ENCODE assay signal across 19 cellular contexts in the genomic region with DNA sequence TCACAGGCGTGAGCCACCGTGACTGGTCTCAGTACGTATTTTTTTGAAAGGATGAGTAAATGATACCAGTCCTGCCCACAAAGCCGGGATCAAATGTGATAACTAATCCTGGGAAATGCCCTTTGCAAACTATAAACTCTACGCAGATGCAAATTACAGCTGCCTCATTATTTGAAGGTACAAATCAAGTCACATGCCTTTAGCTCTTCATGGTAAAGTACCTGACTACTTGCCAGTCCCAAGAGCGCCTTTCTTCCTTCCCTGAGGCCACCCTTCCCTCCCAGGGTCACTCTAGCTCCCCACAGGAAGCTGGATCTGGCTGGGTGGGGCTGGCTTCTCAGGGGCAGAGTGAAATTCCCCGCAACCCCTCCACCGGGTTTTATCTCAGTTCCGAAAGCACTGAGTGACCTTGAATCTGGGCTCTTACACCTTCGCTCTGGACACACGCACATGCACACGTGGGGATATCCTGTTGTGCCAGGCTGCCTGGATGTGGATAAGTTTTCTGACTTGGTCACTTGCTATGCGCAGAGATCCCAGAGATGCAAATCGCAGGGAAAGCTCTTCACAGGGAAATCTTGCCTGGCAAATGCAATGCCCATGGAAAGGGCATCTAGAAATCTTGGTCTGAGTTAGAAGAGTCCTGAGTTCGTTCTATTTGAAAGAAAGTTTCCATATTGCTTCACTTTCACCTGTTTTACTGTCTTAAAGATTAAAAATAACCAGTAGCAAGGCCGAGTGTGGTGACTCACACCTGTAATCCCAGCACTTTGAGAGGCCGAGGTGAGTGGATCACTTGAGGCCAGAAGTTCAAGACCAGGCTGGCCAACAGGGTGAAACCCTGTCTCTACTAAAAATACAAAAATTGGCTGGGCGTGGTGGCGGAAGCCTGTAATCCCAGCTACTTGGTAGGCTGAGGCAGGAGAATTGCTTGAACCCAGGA. TPM values are rescaled to one million over a fixed set of nuclear protein-coding genes. Genes with fewer than 3 reads are reported as not detected.
DNase-seq lines count a peak whose midpoint lies in the region; ATAC-seq, FAIRE-seq and TF ChIP-seq lines count a peak whose summit lies in the region.
"Had no signal": no experiment of that assay in that cellular context is flagged by ENCODE, and none has a peak within 500 bp of the region (broad histone marks: within the 10 kb centered on the region; RNA-seq: fewer than 3 reads in every experiment).

No MANE protein-coding gene starts in this region.

- H3K27me3 Mint-ChIP-seq in activated CD4-positive, alpha-beta T cell treated with anti-CD3 and anti-CD28 coated beads, Interleukin-2, amount 10 ng/mL, durations not matched to agents 24 days and 14 days = peaks cover 11% of the 10 kb centered on the region

- intact Hi-C loops in lower lobe of right lung (cut with DNase I) = no loop called here
- intact Hi-C loops in activated CD4-positive, alpha-beta T cell treated with anti-CD3 and anti-CD28 coated beads, Interleukin-2, amount 10 ng/mL, durations not matched to agents 24 days and 14 days (cut with micrococcal nuclease) = no loop called here

- H3K4me3 ChIP-seq in lower lobe of right lung = no peak overlapping the region
- H3K4me3 ChIP-seq: colonic mucosa had no signal

- no peak overlapping the region for H3K27ac Mint-ChIP-seq in activated CD4-positive, alpha-beta T cell treated with anti-CD3 and anti-CD28 coated beads, Interleukin-2, amount 10 ng/mL, durations not matched to agents 24 days and 14 days
- H3K27ac Mint-ChIP-seq: activated CD8-positive, alpha-beta T cell treated with anti-CD3 and anti-CD28 coated beads for 36 hours; activated T-helper 1 cell treated with anti-CD3 and anti-CD28 coated beads, Interleukin-12 subunit alpha, Interleukin-12 subunit beta, Interleukin-2, Interleukin-4 antibody, amounts not matched to agents 30 ng/mL and 10 ng/mL and 1 ng/mL, durations not matched to agents 14 hours and 24 hours and 36 hours; naive thymus-derived CD8-positive, alpha-beta T cell had no signal

- H3K9me3 ChIP-seq in lower lobe of right lung = peaks cover 10% of the 10 kb centered on the region
- H3K9me3 ChIP-seq: colonic mucosa had no signal

- H3K4me1 ChIP-seq in foreskin keratinocyte (no peaks in the 10 kb centered on the region), lower lobe of right lung (peaks cover 12% of the 10 kb centered on the region)
- H3K4me1 ChIP-seq: colonic mucosa had no signal

- H3K27ac ChIP-seq in foreskin keratinocyte = peak overlapping the region; percentile 69
- peak overlapping the region; percentile 41 for H3K27ac ChIP-seq in lower lobe of right lung
- H3K27ac ChIP-seq: colonic mucosa, epithelial cell of prostate had no signal

- ATAC-seq in foreskin keratinocyte = peak; percentile 33
- peak; percentile 71 to 85 for ATAC-seq in lower lobe of right lung
- ATAC-seq: activated CD8-positive, alpha-beta T cell treated with anti-CD3 and anti-CD28 coated beads for 36 hours; naive thymus-derived CD8-positive, alpha-beta T cell; SK-N-SH treated with all-trans-retinoic acid at 6 μM for 48 hours had no signal

- H3K9me3 Mint-ChIP-seq in activated CD4-positive, alpha-beta T cell treated with anti-CD3 and anti-CD28 coated beads, Interleukin-2, amount 10 ng/mL, durations not matched to agents 24 days and 14 days = peaks cover 3% of the 10 kb centered on the region

- H3K27me3 ChIP-seq in foreskin keratinocyte (no peaks in the 10 kb centered on the region), lower lobe of right lung (ENCODE audit: low read depth) (no peaks in the 10 kb centered on the region)
- H3K27me3 ChIP-seq: colonic mucosa had no signal

- H3K4me1 Mint-ChIP-seq in activated CD4-positive, alpha-beta T cell treated with anti-CD3 and anti-CD28 coated beads, Interleukin-2, amount 10 ng/mL, durations not matched to agents 24 days and 14 days = no peaks in the 10 kb centered on the region

- no peak for FAIRE-seq in RCC 7860 (lab: Jason Lieb, UNC)
- FAIRE-seq: urothelium cell line had no signal

- TF ChIP-seq CTCF in foreskin keratinocyte (conservative IDR thresholded peaks at IDR 0.05) (no peak), lower lobe of right lung (IDR thresholded peaks at IDR 0.05) (no peak)

- H3K36me3 Mint-ChIP-seq in activated CD4-positive, alpha-beta T cell treated with anti-CD3 and anti-CD28 coated beads, Interleukin-2, amount 10 ng/mL, durations not matched to agents 24 days and 14 days (ENCODE audit: low read depth) = no peaks in the 10 kb centered on the region

- H3K36me3 ChIP-seq in lower lobe of right lung = no peaks in the 10 kb centered on the region
- H3K36me3 ChIP-seq: colonic mucosa had no signal

- no peak overlapping the region for H3K4me3 Mint-ChIP-seq in activated CD4-positive, alpha-beta T cell treated with anti-CD3 and anti-CD28 coated beads, Interleukin-2, amount 10 ng/mL, durations not matched to agents 24 days and 14 days
- H3K4me3 Mint-ChIP-seq: activated CD8-positive, alpha-beta T cell treated with anti-CD3 and anti-CD28 coated beads for 36 hours; activated T-helper 1 cell treated with anti-CD3 and anti-CD28 coated beads, Interleukin-12 subunit alpha, Interleukin-12 subunit beta, Interleukin-2, Interleukin-4 antibody, amounts not matched to agents 30 ng/mL and 10 ng/mL and 1 ng/mL, durations not matched to agents 14 hours and 24 hours and 36 hours; naive thymus-derived CD8-positive, alpha-beta T cell had no signal

- DNase-seq in RCC 7860 (ENCODE audit: low spot score) = peak; percentile 43
- DNase-seq in foreskin keratinocyte = peak in 1 of 2 donors; percentile 36
- no peak for DNase-seq in lower lobe of right lung
- no peak for DNase-seq in activated CD4-positive, alpha-beta T cell treated with anti-CD3 and anti-CD28 coated beads, Interleukin-2, amount 10 ng/mL, durations not matched to agents 24 days and 14 days
- DNase-seq in NK-92 treated with Interleukin-12 subunit alpha and Interleukin-12 subunit beta, amount 100 ng/mL, for 24 hours (lab: John Stamatoyannopoulos, UW) = no peak
- no peak for DNase-seq in SKM-1 (lab: John Stamatoyannopoulos, UW; ENCODE audit: unreplicated experiment)
- DNase-seq in occipital lobe (lab: John Stamatoyannopoulos, UW) = no peak
- DNase-seq: activated CD8-positive, alpha-beta T cell treated with anti-CD3 and anti-CD28 coated beads for 36 hours; colonic mucosa; DND-41; hippocampal formation; naive thymus-derived CD8-positive, alpha-beta T cell; NCI-H1436; NCI-H226; stimulated activated CD4-positive, alpha-beta T cell treated with anti-CD3 and anti-CD28 coated beads, Interleukin-2, amount 100 ng/mL, for 24 hours had no signal

RNA-seq across cellular contexts. Expression of a gene that starts 8.5 kb away (rescaled TPM):
- total RNA-seq in foreskin keratinocyte (11.7 and 16.0 TPM in 2 replicates), lower lobe of right lung (19.4 TPM), occipital lobe (0.31 TPM)
- polyA plus RNA-seq in foreskin keratinocyte = 13.8 and 19.1 TPM in 2 replicates
- total RNA-seq in activated CD4-positive, alpha-beta T cell treated with anti-CD3 and anti-CD28 coated beads, Interleukin-2, amount 10 ng/mL, durations not matched to agents 24 days and 14 days = not detected in 2 replicates
- total RNA-seq: activated T-helper 1 cell treated with anti-CD3 and anti-CD28 coated beads, Interleukin-12 subunit alpha, Interleukin-12 subunit beta, Interleukin-2, Interleukin-4 antibody, amounts not matched to agents 30 ng/mL and 10 ng/mL and 1 ng/mL, durations not matched to agents 14 hours and 24 hours and 36 hours; naive thymus-derived CD8-positive, alpha-beta T cell had no signal
- polyA plus RNA-seq: naive thymus-derived CD8-positive, alpha-beta T cell had no signal
